ENCODE assay signal across 21 cellular contexts in the genomic region with DNA sequence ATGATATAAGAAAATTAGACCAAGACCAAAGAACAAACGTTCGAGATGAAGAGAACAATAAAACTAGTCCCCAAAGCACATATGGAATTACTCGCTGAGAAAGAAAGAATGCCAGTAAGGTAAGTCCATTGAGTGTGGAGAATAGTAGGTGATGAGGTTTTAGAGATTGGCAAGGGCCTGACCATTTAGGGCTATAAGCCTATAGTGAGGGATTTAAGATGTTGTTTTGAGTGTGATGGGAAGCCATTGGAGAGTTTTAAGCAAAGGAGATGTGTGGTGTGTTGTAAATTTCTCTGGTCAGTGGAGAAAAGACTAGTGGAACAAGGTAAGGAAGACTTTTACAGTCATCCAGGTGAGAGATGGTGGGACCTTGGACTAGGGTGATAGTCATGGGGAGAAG.
"Had no signal": no experiment of that assay in that cellular context is flagged by ENCODE, and none has a peak within 500 bp of the region (broad histone marks: within the 10 kb centered on the region; RNA-seq: fewer than 3 reads in every experiment).

No MANE protein-coding gene starts in this region.

- H3K36me3 ChIP-seq: prostate gland had no signal

- DNase-seq: dorsolateral prefrontal cortex; effector CD4-positive, alpha-beta T cell; gastrocnemius medialis; head of caudate nucleus; left cardiac atrium; left lung; mesenchymal stem cell; naive thymus-derived CD8-positive, alpha-beta T cell; nephron progenitor cell; nucleus accumbens; sigmoid colon; stimulated activated CD4-positive, alpha-beta T cell treated with anti-CD3 and anti-CD28 coated beads, Interleukin-2, amount 100 ng/mL, for 24 hours; stimulated activated CD4-positive, alpha-beta T cell treated with anti-CD3 and anti-CD28 coated beads, Interleukin-4, amount 100 ng/mL, for 24 hours; stimulated activated naive CD4-positive, alpha-beta T cell treated with Interleukin-2 at 50 U/mL for 16 hours; stomach; thyroid gland had no signal

- H3K27me3 Mint-ChIP-seq: naive thymus-derived CD8-positive, alpha-beta T cell had no signal

- H3K27ac Mint-ChIP-seq: mesothelial cell of epicardium; nephron progenitor cell; stimulated activated effector memory CD8-positive, alpha-beta T cell treated with anti-CD3 and anti-CD28 coated beads, Interleukin-12 subunit alpha, Interleukin-12 subunit beta, amount 100 ng/mL, for 72 hours had no signal

- H3K27ac ChIP-seq: dorsolateral prefrontal cortex, gastrocnemius medialis, left lung, prostate gland, right atrium auricular region, sigmoid colon, stomach, thyroid gland, vagina had no signal

- H3K4me3 Mint-ChIP-seq: mesothelial cell of epicardium; naive thymus-derived CD8-positive, alpha-beta T cell; nephron progenitor cell; stimulated activated effector memory CD8-positive, alpha-beta T cell treated with anti-CD3 and anti-CD28 coated beads, Interleukin-12 subunit alpha, Interleukin-12 subunit beta, amount 100 ng/mL, for 72 hours had no signal

- H3K27me3 ChIP-seq: dorsolateral prefrontal cortex, gastrocnemius medialis, left lung, right atrium auricular region, sigmoid colon, stomach, thyroid gland, vagina had no signal

- ATAC-seq: gastrocnemius medialis; left cardiac atrium; left lung; naive thymus-derived CD8-positive, alpha-beta T cell; stimulated activated effector memory CD8-positive, alpha-beta T cell treated with anti-CD3 and anti-CD28 coated beads, Interleukin-12 subunit alpha, Interleukin-12 subunit beta, amount 100 ng/mL, for 72 hours had no signal

- H3K4me3 ChIP-seq: dorsolateral prefrontal cortex, gastrocnemius medialis, left lung, prostate gland, right atrium auricular region, sigmoid colon, stomach, thyroid gland, vagina had no signal

- H3K9me3 ChIP-seq: gastrocnemius medialis, left lung, prostate gland, right atrium auricular region, sigmoid colon, stomach, thyroid gland, vagina had no signal

- H3K4me1 Mint-ChIP-seq: nephron progenitor cell; stimulated activated effector memory CD8-positive, alpha-beta T cell treated with anti-CD3 and anti-CD28 coated beads, Interleukin-12 subunit alpha, Interleukin-12 subunit beta, amount 100 ng/mL, for 72 hours had no signal

- H3K9me3 Mint-ChIP-seq: nephron progenitor cell; stimulated activated effector memory CD8-positive, alpha-beta T cell treated with anti-CD3 and anti-CD28 coated beads, Interleukin-12 subunit alpha, Interleukin-12 subunit beta, amount 100 ng/mL, for 72 hours had no signal

- H3K4me1 ChIP-seq: left lung, prostate gland, right atrium auricular region, thyroid gland, vagina had no signal
